8 cellular contexts compared by ENCODE assay signal in the genomic region with DNA sequence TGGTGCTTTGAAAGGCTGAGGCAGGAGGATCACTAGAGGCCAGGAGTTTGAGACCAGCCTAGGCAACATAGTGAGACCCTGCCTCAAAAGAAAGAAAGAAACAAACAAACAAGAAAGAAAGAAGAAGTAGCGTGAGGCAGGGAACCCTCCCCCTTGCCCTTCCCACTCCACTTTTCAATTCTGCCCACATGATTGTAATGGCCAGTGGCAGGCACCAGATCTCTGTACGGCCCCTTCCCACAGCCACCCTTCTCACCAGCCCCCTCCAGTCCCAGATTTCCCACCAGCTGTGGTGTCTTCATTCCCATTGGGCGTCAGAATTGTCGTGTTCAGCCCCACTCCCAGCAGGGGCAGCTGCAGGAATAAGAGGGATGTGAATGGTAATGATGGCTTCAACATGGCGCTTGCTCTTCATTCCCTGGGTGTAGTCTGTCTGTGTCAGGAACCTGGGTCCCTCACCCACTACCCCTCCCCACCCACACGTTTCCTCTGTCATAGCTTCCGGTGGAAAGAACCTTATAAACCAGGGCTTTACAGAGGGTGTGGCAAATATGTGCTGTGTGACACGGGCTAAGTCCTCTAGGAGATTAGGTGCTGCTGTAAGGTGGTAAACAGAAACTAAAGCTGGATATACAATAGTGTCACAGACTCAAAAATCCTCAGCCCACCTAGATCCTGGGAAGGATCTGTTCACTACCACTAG. TPM values are rescaled to one million over a fixed set of nuclear protein-coding genes. Genes with fewer than 3 reads are reported as not detected.
DNase-seq lines count a peak whose midpoint lies in the region; ATAC-seq and TF ChIP-seq lines count a peak whose summit lies in the region.

TSS of gene IL2RG (minus strand) at position 437 of the 703 bp plus-strand sequence. CDS start at position 399, 38 bp downstream.

- H3K4me1 ChIP-seq in lung (ENCODE audit: control insufficient read depth in 2 of 2, insufficient read depth in 2 of 2, low read length in 2 of 2) (no peaks in the 10 kb centered on the region), thymus (ENCODE audit: control insufficient read depth, insufficient read depth, low read length) (peaks cover 6% of the 10 kb centered on the region)

- H3K27me3 ChIP-seq in lung (ENCODE audit: control insufficient read depth, insufficient read depth) (no peaks in the 10 kb centered on the region), thymus (ENCODE audit: control insufficient read depth, insufficient read depth) (no peaks in the 10 kb centered on the region)

- H3K4me3 Mint-ChIP-seq in activated CD4-positive, alpha-beta memory T cell treated with anti-CD3 and anti-CD28 coated beads, Interleukin-2, amount 10 ng/mL, durations not matched to agents 7 days and 5 days: peak within 1 kb of the TSS; percentile 98

- H3K27ac ChIP-seq in lung (ENCODE audit: low read depth in 1 of 2, low read length in 1 of 2): peak within 1 kb of the TSS in 1 of 2 donors; percentile 46
- H3K27ac ChIP-seq in thymus (ENCODE audit: low read depth): peak within 1 kb of the TSS; percentile 86

- peaks cover 0 to 2% of the 10 kb centered on the region in 2 donors for H3K9me3 ChIP-seq in lung (ENCODE audit: control insufficient read depth in 2 of 2, insufficient read depth in 1 of 2, low read length in 1 of 2)
- H3K9me3 ChIP-seq in thymus (ENCODE audit: control insufficient read depth): no peaks in the 10 kb centered on the region

- TF ChIP-seq CTCF in lung (IDR thresholded peaks at IDR 0.05; ENCODE audit: control extremely low read depth, extremely low read depth): no peak

- peak; percentile 91 for ATAC-seq in GM19452 (IDR thresholded peaks at IDR 0.05; ENCODE audit: unreplicated experiment)
- peak; percentile 94 for ATAC-seq in HG03571 (IDR thresholded peaks at IDR 0.05; ENCODE audit: unreplicated experiment)
- no peak for ATAC-seq in lung (ENCODE audit: insufficient read depth, low FRiP score)

- no peaks in the 10 kb centered on the region for H3K36me3 ChIP-seq in lung (ENCODE audit: control insufficient read depth in 2 of 2, insufficient read depth in 2 of 2, low read length in 2 of 2)
- peaks cover 9% of the 10 kb centered on the region for H3K36me3 ChIP-seq in thymus (ENCODE audit: control insufficient read depth, insufficient read depth)

- peaks cover 49% of the 10 kb centered on the region for H3K36me3 Mint-ChIP-seq in activated CD4-positive, alpha-beta memory T cell treated with anti-CD3 and anti-CD28 coated beads, Interleukin-2, amount 10 ng/mL, durations not matched to agents 7 days and 5 days (ENCODE audit: low read depth)

- CTCF ChIA-PET in activated CD4-positive, alpha-beta memory T cell treated with anti-CD3 and anti-CD28 coated beads, Interleukin-2, amount 10 ng/mL, durations not matched to agents 7 days and 5 days (lab: Charles Lee): interaction anchor here (0.6 to 1.9 kb wide), 7 partner anchors 9 to 71 kb away, joined by 3 to 15 read pairs (median 4); no protein-coding TSS in a partner anchor

- H3K4me3 ChIP-seq in lung (no peak within 1 kb of the TSS), thymus (ENCODE audit: low read length) (peak within 1 kb of the TSS; percentile 53)

- no peaks in the 10 kb centered on the region for H3K27me3 Mint-ChIP-seq in activated CD4-positive, alpha-beta memory T cell treated with anti-CD3 and anti-CD28 coated beads, Interleukin-2, amount 10 ng/mL, durations not matched to agents 7 days and 5 days

- peak within 1 kb of the TSS; percentile 99 for H3K27ac Mint-ChIP-seq in activated CD4-positive, alpha-beta memory T cell treated with anti-CD3 and anti-CD28 coated beads, Interleukin-2, amount 10 ng/mL, durations not matched to agents 7 days and 5 days

- peaks cover 39% of the 10 kb centered on the region for H3K4me1 Mint-ChIP-seq in activated CD4-positive, alpha-beta memory T cell treated with anti-CD3 and anti-CD28 coated beads, Interleukin-2, amount 10 ng/mL, durations not matched to agents 7 days and 5 days

- H3K9me3 Mint-ChIP-seq in activated CD4-positive, alpha-beta memory T cell treated with anti-CD3 and anti-CD28 coated beads, Interleukin-2, amount 10 ng/mL, durations not matched to agents 7 days and 5 days: no peaks in the 10 kb centered on the region

- POLR2A ChIA-PET in activated CD4-positive, alpha-beta memory T cell treated with anti-CD3 and anti-CD28 coated beads, Interleukin-2, amount 10 ng/mL, durations not matched to agents 7 days and 5 days (lab: Charles Lee): interaction anchor here (0.6 to 4.7 kb wide), 20 partner anchors 10 to 512 kb away, joined by 3 to 105 read pairs (median 8); partner anchors contain the start of genes FOXO4, NONO, OGT and SNX12

- DNase-seq in AML-193 (lab: John Stamatoyannopoulos, UW): peak; percentile 7 to 31
- DNase-seq in activated CD4-positive, alpha-beta memory T cell treated with anti-CD3 and anti-CD28 coated beads, Interleukin-2, amount 10 ng/mL, durations not matched to agents 7 days and 5 days: peak; percentile 83
- no peak for DNase-seq in lung (ENCODE audit: low spot score)
- DNase-seq in NCI-H187 (lab: John Stamatoyannopoulos, UW): no peak
- DNase-seq in HT-29 (ENCODE audit: low spot score): no peak

- WGBS in lung, 2 donors: 31 to 47% methylated on average over 8 of the region's 8 CpGs
- WGBS in thymus: 5% methylated on average over 8 of the region's 8 CpGs

RNA-seq across cellular contexts. Expression of gene IL2RG, which starts in this region (rescaled TPM):
- 100 to 1,000 TPM; 633 to 637 TPM for total RNA-seq in activated CD4-positive, alpha-beta memory T cell treated with anti-CD3 and anti-CD28 coated beads, Interleukin-2, amount 10 ng/mL, durations not matched to agents 7 days and 5 days
- total RNA-seq in lung: 10 to 100 TPM; 14.0 to 25.8 TPM
- polyA plus RNA-seq in lung: 100 to 1,000 TPM in 1 of 2 donors, 10 to 100 TPM in 1; 13.5 to 136 TPM
- polyA plus RNA-seq in thymus: 197 TPM
- total RNA-seq in HT-29 (2014; rRNA removed; shearing (Covaris generic)): 0.08 TPM in 1 of 2 replicates, not detected in the other

Comparison
In these comparisons a context has a peak if more than half of its experiments do, and no peak if none do; other contexts are left out.
1. RNA of gene IL2RG (total RNA-seq): 633 to 637 TPM in activated CD4-positive, alpha-beta memory T cell treated with anti-CD3 and anti-CD28 coated beads, Interleukin-2, amount 10 ng/mL, durations not matched to agents 7 days and 5 days; 14.0 to 25.8 TPM in lung and 0.08 TPM in HT-29; every median in the first group is over 10 times any median in the second.
2. DNase-seq: peak in AML-193 (2 of 2) and activated CD4-positive, alpha-beta memory T cell treated with anti-CD3 and anti-CD28 coated beads, Interleukin-2, amount 10 ng/mL, durations not matched to agents 7 days and 5 days (single experiment); none in lung (single experiment), NCI-H187 (0 of 2) and HT-29 (single experiment).